8 cellular contexts compared by ENCODE assay signal in genomic region chrX:20412871-20413486, GRCh38.
DNase-seq lines count a peak whose midpoint lies in the region; ATAC-seq, FAIRE-seq and TF ChIP-seq lines count a peak whose summit lies in the region.

No MANE protein-coding gene starts in this region.

- H2AFZ ChIP-seq in H9 (ENCODE audit: low read length): no peak overlapping the region

- TF ChIP-seq CTCF in heart right ventricle (IDR thresholded peaks at IDR 0.05) (no peak), H9 (conservative IDR thresholded peaks at IDR 0.05) (no peak), GM13976 (IDR thresholded peaks at IDR 0.05; ENCODE audit: borderline replicate concordance, control extremely low read depth, extremely low read depth, insufficient read depth, missing control alignments) (no peak)

- H2AK5ac ChIP-seq in H9 (ENCODE audit: insufficient read length, low read length): no peak overlapping the region

- FAIRE-seq in GM18507 (lab: Jason Lieb, UNC): peak; percentile 84

- H3K14ac ChIP-seq in H9 (ENCODE audit: insufficient read depth, low read length): no peak overlapping the region

- H3T11ph ChIP-seq in H9 (ENCODE audit: low read length): no peak overlapping the region

- ATAC-seq in HG02885 (IDR thresholded peaks at IDR 0.05; ENCODE audit: poor library complexity, unreplicated experiment) (peak; percentile 85), heart right ventricle (peak in 2 of 8 donors; percentile 19 to 42)

- DNase-seq in GM18507 (ENCODE audit: extremely low spot score, insufficient read length, low read depth) (peak; percentile 8), heart right ventricle (peak; percentile 5 to 6), AG08395 (ENCODE audit: low spot score) (no peak), NCI-H2081 treated with DMSO at 0.1 percent for 48 hours (lab: John Stamatoyannopoulos, UW) (no peak), H9 (no peak), GM13976 (ENCODE audit: low spot score) (no peak)
- peak; percentile 40 for DNase-seq in activated CD4-positive, CD25-positive, alpha-beta regulatory T cell treated with anti-CD3 and anti-CD28 coated beads, Interleukin-2, amount 50 U/mL, for 72 hours

- no peak overlapping the region for H3K56ac ChIP-seq in H9 (ENCODE audit: insufficient read length, low read depth, low read length)

- no peak overlapping the region for H4K91ac ChIP-seq in H9 (ENCODE audit: insufficient read length, low read depth, low read length)

- H3K4me3 ChIP-seq in heart right ventricle: no peak overlapping the region

- H3K27ac Mint-ChIP-seq in H9: no peak overlapping the region

- no peak overlapping the region for H2BK15ac ChIP-seq in H9 (ENCODE audit: low read depth, low read length)

- peak overlapping the region in 1 of 10 donors; percentile 78 for H3K27ac ChIP-seq in heart right ventricle
- no peak overlapping the region for H3K27ac ChIP-seq in H9 (ENCODE audit: insufficient read length, low read depth, low read length)

- H3K4me2 ChIP-seq in H9 (ENCODE audit: insufficient read depth, insufficient read length, low read length): no peak overlapping the region

- H2BK12ac ChIP-seq in H9 (ENCODE audit: insufficient read length, low read depth, low read length): no peak overlapping the region

- H3K27me3 Mint-ChIP-seq in H9 (ENCODE audit: low read depth): peaks cover 3% of the 10 kb centered on the region

- peaks cover 0 to 2% (median under 1%) of the 10 kb centered on the region in 3 experiments; a peak in 3 of 7 replicates for H3K36me3 Mint-ChIP-seq in H9 (ENCODE audit: insufficient read depth in 1 of 3, low read depth in 3 of 3)

- H4K8ac ChIP-seq in H9 (replicated peaks; ENCODE audit: insufficient read length, low read depth, low read length): no peak overlapping the region

- H3K23ac ChIP-seq in H9 (ENCODE audit: insufficient read length, low read depth, low read length): no peak overlapping the region

- no peaks in the 10 kb centered on the region for H3K27me3 ChIP-seq in heart right ventricle
- no peaks in the 10 kb centered on the region for H3K27me3 ChIP-seq in H9 (ENCODE audit: insufficient read depth, low read length)

- no peak overlapping the region for H3K4ac ChIP-seq in H9 (ENCODE audit: low read depth, low read length)

- H3K4me1 ChIP-seq in heart right ventricle (peaks cover 0 to 12% (median 0%) of the 10 kb centered on the region in 9 donors), H9 (ENCODE audit: insufficient read depth, low read length) (no peaks in the 10 kb centered on the region)

- no peaks in the 10 kb centered on the region for H3K23me2 ChIP-seq in H9 (ENCODE audit: insufficient read length, low read depth, low read length, poor library complexity, severe bottlenecking)

- no peak overlapping the region for H3K4me3 Mint-ChIP-seq in H9

- no peaks in the 10 kb centered on the region for H4K20me1 ChIP-seq in H9 (ENCODE audit: control insufficient read depth, insufficient read depth, insufficient read length)

- no peak overlapping the region for H2BK5ac ChIP-seq in H9 (ENCODE audit: insufficient read length, low read length)

- intact Hi-C loops in heart right ventricle (cut with DNase I): no loop called here

- no peak overlapping the region for H4K5ac ChIP-seq in H9 (ENCODE audit: insufficient read length, low read depth, low read length)

- peaks cover 0 to 4% (median 0%) of the 10 kb centered on the region in 11 donors for H3K9me3 ChIP-seq in heart right ventricle
- peaks cover 41% of the 10 kb centered on the region for H3K9me3 ChIP-seq in H9 (ENCODE audit: control insufficient read depth, low read depth, low read length)

- H3K4me1 Mint-ChIP-seq in H9: no peaks in the 10 kb centered on the region

- H2BK120ac ChIP-seq in H9 (ENCODE audit: low read depth, low read length, poor library complexity, severe bottlenecking): no peak overlapping the region

- 77 to 90% methylated on average over 15 to 18 of the region's 18 CpGs for WGBS in heart right ventricle, 2 donors
- no CpG with 5 or more reads among the region's 18 CpGs for WGBS in H9 (ENCODE audit: extremely low coverage, insufficient read length, low lambda C conversion rate)

- H3K18ac ChIP-seq in H9 (ENCODE audit: insufficient read length, low read depth, low read length): no peak overlapping the region

- in situ Hi-C loops in GM13976 (cut with MboI; ENCODE audit: low sequenced_read_pairs, unreplicated experiment): no loop called here

- H3K79me1 ChIP-seq in H9 (ENCODE audit: insufficient read depth, low read depth, low read length, poor library complexity, severe bottlenecking): no peaks in the 10 kb centered on the region

- peaks cover 64 to 69% of the 10 kb centered on the region in 2 experiments for H3K9me3 Mint-ChIP-seq in H9

- H3K36me3 ChIP-seq in heart right ventricle: no peaks in the 10 kb centered on the region

- no peak overlapping the region for H3K9ac ChIP-seq in H9 (ENCODE audit: extremely low read depth, insufficient read length, low read length)

- no peaks in the 10 kb centered on the region for H3K79me2 ChIP-seq in H9 (ENCODE audit: insufficient read depth, low read length)

- no peak overlapping the region for H2BK20ac ChIP-seq in H9 (ENCODE audit: low read depth, low read length, poor library complexity, severe bottlenecking)

Comparison
In these comparisons a context has a peak if more than half of its experiments do, and no peak if none do; other contexts are left out.
1. DNase-seq: peak in GM18507 (single experiment), activated CD4-positive, CD25-positive, alpha-beta regulatory T cell treated with anti-CD3 and anti-CD28 coated beads, Interleukin-2, amount 50 U/mL, for 72 hours (single experiment) and heart right ventricle (2 of 2); none in AG08395 (single experiment), NCI-H2081 treated with DMSO at 0.1 percent for 48 hours (single experiment), H9 (single experiment) and GM13976 (single experiment).